Comparison of ENCODE assay signal across 22 cellular contexts in the genomic region with DNA sequence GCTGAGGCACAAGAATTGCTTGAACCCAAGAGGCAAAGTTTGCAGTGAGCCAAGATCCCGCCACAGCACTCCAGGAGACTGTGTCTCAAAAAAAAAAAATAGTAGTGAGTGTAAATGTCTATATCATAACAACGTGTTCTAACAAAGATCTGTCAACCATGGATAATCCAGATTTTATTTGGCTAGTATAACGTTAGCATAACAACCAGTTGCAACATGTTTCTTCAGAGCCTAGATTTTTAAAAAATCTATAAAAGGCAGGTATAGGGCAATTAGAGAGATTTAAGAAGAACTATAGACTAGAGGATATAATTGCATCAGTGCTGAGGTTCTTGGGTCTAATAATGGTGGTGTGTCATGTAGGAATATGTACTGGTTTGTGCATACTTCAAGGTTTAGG.
"Had no signal": no experiment of that assay in that cellular context is flagged by ENCODE, and none has a peak within 500 bp of the region (broad histone marks: within the 10 kb centered on the region; RNA-seq: fewer than 3 reads in every experiment).

No MANE protein-coding gene starts in this region.

- H3K9me3 Mint-ChIP-seq: activated CD4-positive, alpha-beta T cell treated with anti-CD3 and anti-CD28 coated beads, Interleukin-2, amount 10 ng/mL, durations not matched to agents 7 days and 5 days; activated naive CD4-positive, alpha-beta T cell treated with anti-CD3 and anti-CD28 coated beads, Interleukin-2, amount 10 ng/mL, durations not matched to agents 7 days and 5 days; activated T-cell treated with anti-CD3 and anti-CD28 coated beads, Interleukin-2, amount 50 U/mL, for 24 hours; activated T-helper 2 cell treated with anti-CD3 and anti-CD28 coated beads, Interferon-gamma antibody, Interleukin-2, Interleukin-4, amounts not matched to agents 10 μg/mL and 5 μg/mL and 100 μg/mL, durations not matched to agents 14 hours and 24 hours and 36 hours; stimulated activated naive CD8-positive, alpha-beta T cell treated with anti-CD3 and anti-CD28 coated beads, Interleukin-15, Interleukin-2, amounts not matched to agents 100 ng/mL and 50 ng/mL, for 24 hours; T-helper 2 cell treated with Interferon-gamma antibody and Interleukin-4, amounts not matched to agents 5 μg/mL and 100 μg/mL, for 36 hours had no signal

- H3K27me3 ChIP-seq: right lobe of liver, suprapubic skin had no signal

- H3K9me3 ChIP-seq: lower lobe of right lung, right lobe of liver, suprapubic skin had no signal

- H3K36me3 ChIP-seq: lower lobe of right lung, right lobe of liver, suprapubic skin had no signal

- H3K27ac ChIP-seq: coronary artery, lower lobe of right lung, right lobe of liver, SK-N-MC, suprapubic skin had no signal

- H3K27ac Mint-ChIP-seq: activated CD4-positive, alpha-beta T cell treated with anti-CD3 and anti-CD28 coated beads, Interleukin-2, amount 10 ng/mL, durations not matched to agents 7 days and 5 days; activated CD8-positive, alpha-beta T cell treated with anti-CD3 and anti-CD28 coated beads, Interleukin-2, amount 10 ng/mL, durations not matched to agents 7 days and 5 days; activated naive CD4-positive, alpha-beta T cell treated with anti-CD3 and anti-CD28 coated beads, Interleukin-2, amount 10 ng/mL, durations not matched to agents 7 days and 5 days; activated T-cell treated with anti-CD3 and anti-CD28 coated beads, Interleukin-2, amount 50 U/mL, for 24 hours; activated T-helper 2 cell treated with anti-CD3 and anti-CD28 coated beads, Interferon-gamma antibody, Interleukin-2, Interleukin-4, amounts not matched to agents 10 μg/mL and 5 μg/mL and 100 μg/mL, durations not matched to agents 14 hours and 24 hours and 36 hours; stimulated activated naive CD8-positive, alpha-beta T cell treated with anti-CD3 and anti-CD28 coated beads, Interleukin-15, Interleukin-2, amounts not matched to agents 100 ng/mL and 50 ng/mL, for 24 hours; T-helper 2 cell treated with Interferon-gamma antibody and Interleukin-4, amounts not matched to agents 5 μg/mL and 100 μg/mL, for 36 hours had no signal

- H3K4me3 Mint-ChIP-seq: activated CD4-positive, alpha-beta T cell treated with anti-CD3 and anti-CD28 coated beads, Interleukin-2, amount 10 ng/mL, durations not matched to agents 7 days and 5 days; activated CD8-positive, alpha-beta T cell treated with anti-CD3 and anti-CD28 coated beads, Interleukin-2, amount 10 ng/mL, durations not matched to agents 7 days and 5 days; activated naive CD4-positive, alpha-beta T cell treated with anti-CD3 and anti-CD28 coated beads, Interleukin-2, amount 10 ng/mL, durations not matched to agents 7 days and 5 days; activated T-cell treated with anti-CD3 and anti-CD28 coated beads, Interleukin-2, amount 50 U/mL, for 24 hours; stimulated activated naive CD8-positive, alpha-beta T cell treated with anti-CD3 and anti-CD28 coated beads, Interleukin-15, Interleukin-2, amounts not matched to agents 100 ng/mL and 50 ng/mL, for 24 hours; T-helper 2 cell treated with Interferon-gamma antibody and Interleukin-4, amounts not matched to agents 5 μg/mL and 100 μg/mL, for 36 hours had no signal

- H3K27me3 Mint-ChIP-seq: activated T-cell treated with anti-CD3 and anti-CD28 coated beads, Interleukin-2, amount 50 U/mL, for 24 hours had no signal

- H3K4me3 ChIP-seq: coronary artery, lower lobe of right lung, right lobe of liver, SK-N-MC, suprapubic skin had no signal

- ATAC-seq: activated CD8-positive, alpha-beta T cell treated with anti-CD3 and anti-CD28 coated beads, Interleukin-2, amount 10 ng/mL, durations not matched to agents 7 days and 5 days; left colon; lower lobe of right lung; right lobe of liver had no signal

- DNase-seq: activated CD4-positive, alpha-beta T cell treated with anti-CD3 and anti-CD28 coated beads, Interleukin-2, amount 10 ng/mL, durations not matched to agents 7 days and 5 days; activated CD4-positive, CD25-positive, alpha-beta regulatory T cell; activated CD8-positive, alpha-beta T cell treated with anti-CD3 and anti-CD28 coated beads, Interleukin-2, amount 10 ng/mL, durations not matched to agents 7 days and 5 days; activated naive CD4-positive, alpha-beta T cell treated with anti-CD3 and anti-CD28 coated beads, Interleukin-2, amount 10 ng/mL, durations not matched to agents 7 days and 5 days; activated T-cell treated with anti-CD3 and anti-CD28 coated beads, Interleukin-2, amount 50 U/mL, for 24 hours; aorta; foreskin fibroblast; hippocampal formation; left colon; lower lobe of right lung; midbrain; right lobe of liver; small intestine; stimulated activated CD4-positive, alpha-beta T cell treated with anti-CD3 and anti-CD28 coated beads, Interleukin-15, amount 100 ng/mL, for 24 hours; stimulated activated CD4-positive, alpha-beta T cell treated with anti-CD3 and anti-CD28 coated beads, Interleukin-2, amount 100 ng/mL, for 48 hours; trophoblast cell had no signal

- H3K36me3 Mint-ChIP-seq: activated naive CD4-positive, alpha-beta T cell treated with anti-CD3 and anti-CD28 coated beads, Interleukin-2, amount 10 ng/mL, durations not matched to agents 7 days and 5 days had no signal

- H3K4me1 Mint-ChIP-seq: activated CD4-positive, alpha-beta T cell treated with anti-CD3 and anti-CD28 coated beads, Interleukin-2, amount 10 ng/mL, durations not matched to agents 7 days and 5 days; activated naive CD4-positive, alpha-beta T cell treated with anti-CD3 and anti-CD28 coated beads, Interleukin-2, amount 10 ng/mL, durations not matched to agents 7 days and 5 days had no signal
